In genomic region chr22:41688365-41689211, GRCh38 we compare ENCODE assay signal across 1 cellular context.
TF ChIP-seq lines count a peak whose summit lies in the region.

Gene SNU13, minus strand, starts transcription at chr22:41688867. Its CDS starts 71 bp downstream, at chr22:41688796.

TF ChIP-seq in WTC11, 78 proteins besides CTCF, POLR2A, EP300 and RAD21 (continued from another document):
- TF ChIP-seq USF2 (CRISPR knock-in tag; IDR thresholded peaks at IDR 0.05) (no peak; the same call in 1 of the 2 replicates), ZNF425 (CRISPR knock-in tag; conservative IDR thresholded peaks at IDR 0.05) (no peak), EMX1 (CRISPR knock-in tag; IDR thresholded peaks at IDR 0.05) (no peak), CBFB (CRISPR knock-in tag; IDR thresholded peaks at IDR 0.05; ENCODE audit: low read depth) (peak; percentile 72; the same call in 1 of the 2 replicates), ATF3 (CRISPR knock-in tag; conservative IDR thresholded peaks at IDR 0.05) (no peak), PREB (CRISPR knock-in tag; IDR thresholded peaks at IDR 0.05; ENCODE audit: borderline replicate concordance) (0 out of 2 replicates have a peak, but pooled peaks have one; percentile 67), NFE2L1 (CRISPR knock-in tag; IDR thresholded peaks at IDR 0.05) (no peak), GTF2I (CRISPR knock-in tag; conservative IDR thresholded peaks at IDR 0.05) (no peak), IRF2 (CRISPR knock-in tag; IDR thresholded peaks at IDR 0.05; ENCODE audit: borderline replicate concordance, low read depth) (no peak), NR3C1 (CRISPR knock-in tag; conservative IDR thresholded peaks at IDR 0.05; ENCODE audit: low read depth) (no peak), TCF7 (CRISPR knock-in tag; IDR thresholded peaks at IDR 0.05; ENCODE audit: low read depth) (no peak), MAX (CRISPR knock-in tag; IDR thresholded peaks at IDR 0.05) (peak; percentile 91), ZNF512 (CRISPR knock-in tag; IDR thresholded peaks at IDR 0.05; ENCODE audit: borderline replicate concordance) (no peak), E2F4 (CRISPR knock-in tag; IDR thresholded peaks at IDR 0.05; ENCODE audit: borderline replicate concordance, low read depth) (no peak), FOXK1 (CRISPR knock-in tag; IDR thresholded peaks at IDR 0.05) (peak; percentile 79), PRDM15 (CRISPR knock-in tag; IDR thresholded peaks at IDR 0.05) (0 out of 2 replicates have a peak, but pooled peaks have one; percentile 28), ZNF396 (CRISPR knock-in tag; IDR thresholded peaks at IDR 0.05; ENCODE audit: borderline replicate concordance) (no peak), E2F5 (CRISPR knock-in tag; IDR thresholded peaks at IDR 0.05) (peak; percentile 49; the same call in 1 of the 2 replicates), NR2C2 (CRISPR knock-in tag; IDR thresholded peaks at IDR 0.05) (no peak), ZNF532 (CRISPR knock-in tag; IDR thresholded peaks at IDR 0.05; ENCODE audit: borderline replicate concordance) (no peak), KAT7 (CRISPR knock-in tag; IDR thresholded peaks at IDR 0.05; ENCODE audit: borderline replicate concordance) (peak; percentile 57; the same call in 1 of the 2 replicates), NR1H2 (CRISPR knock-in tag; IDR thresholded peaks at IDR 0.05) (no peak), ZNF219 (CRISPR knock-in tag; IDR thresholded peaks at IDR 0.05; ENCODE audit: borderline replicate concordance) (no peak; the same call in 1 of the 2 replicates), ZNF138 (CRISPR knock-in tag; conservative IDR thresholded peaks at IDR 0.05) (0 out of 2 replicates have a peak, but pooled peaks have one; percentile 39), ATF1 (CRISPR knock-in tag; IDR thresholded peaks at IDR 0.05) (no peak), CREB1 (CRISPR knock-in tag; IDR thresholded peaks at IDR 0.05) (no peak), STAT6 (CRISPR knock-in tag; conservative IDR thresholded peaks at IDR 0.05; ENCODE audit: low read depth) (no peak)
